8 cellular contexts compared by ENCODE assay signal in genomic region chr16:10181196-10182162, GRCh38. TPM values are rescaled to one million over a fixed set of nuclear protein-coding genes. Genes with fewer than 3 reads are reported as not detected.
DNase-seq lines count a peak whose midpoint lies in the region; ATAC-seq and TF ChIP-seq lines count a peak whose summit lies in the region.

No MANE protein-coding gene starts in this region.

- H3K36me3 Mint-ChIP-seq in endothelial cell (ENCODE audit: low read depth, unreplicated experiment) = no peaks in the 10 kb centered on the region
- peaks cover 2% of the 10 kb centered on the region for H3K36me3 Mint-ChIP-seq in memory B cell

- H3K4me3 Mint-ChIP-seq in endothelial cell (ENCODE audit: unreplicated experiment) = peak overlapping the region; percentile 25
- peak overlapping the region; percentile 77 for H3K4me3 Mint-ChIP-seq in memory B cell

- H3K9me3 Mint-ChIP-seq in endothelial cell (ENCODE audit: unreplicated experiment) (no peaks in the 10 kb centered on the region), memory B cell (no peaks in the 10 kb centered on the region)

- H3K4me1 Mint-ChIP-seq in endothelial cell (ENCODE audit: unreplicated experiment) = peaks cover 3% of the 10 kb centered on the region
- peaks cover 12% of the 10 kb centered on the region for H3K4me1 Mint-ChIP-seq in memory B cell

- H3K27ac Mint-ChIP-seq in endothelial cell (ENCODE audit: unreplicated experiment) (no peak overlapping the region), memory B cell (no peak overlapping the region)

- H3K27me3 Mint-ChIP-seq in endothelial cell (ENCODE audit: unreplicated experiment) = peaks cover 14% of the 10 kb centered on the region
- H3K27me3 Mint-ChIP-seq in memory B cell = peaks cover 23% of the 10 kb centered on the region

- H3K27ac ChIP-seq in VCaP = no peak overlapping the region

- DNase-seq in activated CD8-positive, alpha-beta memory T cell treated with anti-CD3 and anti-CD28 coated beads for 24 hours = peak; percentile 74
- no peak for DNase-seq in activated CD8-positive, alpha-beta memory T cell treated with anti-CD3 and anti-CD28 coated beads, Interleukin-2, amount 50 U/mL, for 4 hours
- DNase-seq in endothelial cell (ENCODE audit: low spot score) (peak; percentile 89), memory B cell (ENCODE audit: low spot score in 2 of 2) (peak; percentile 32 to 65)
- DNase-seq in stimulated activated CD8-positive, alpha-beta memory T cell treated with anti-CD3 and anti-CD28 coated beads, Interleukin-4, amount 100 ng/mL, for 48 hours = peak; percentile 74

- ATAC-seq in HG03354 (IDR thresholded peaks at IDR 0.05; ENCODE audit: poor library complexity, severe bottlenecking, unreplicated experiment) (peak; percentile 63), memory B cell (ENCODE audit: low read depth) (peak; percentile 46), GM18861 (IDR thresholded peaks at IDR 0.05; ENCODE audit: unreplicated experiment) (no peak)

- peak; percentile 31 for TF ChIP-seq CTCF in VCaP (conservative IDR thresholded peaks at IDR 0.05)
- peak; percentile 84 for TF ChIP-seq CTCF in endothelial cell (IDR thresholded peaks at IDR 0.05; ENCODE audit: unreplicated experiment)

RNA-seq across cellular contexts. Expression of gene GRIN2A, which starts 0.7 kb away (rescaled TPM):
- 0.03 TPM for total RNA-seq in endothelial cell (ENCODE audit: unreplicated experiment)
